9 cellular contexts compared by ENCODE assay signal in the genomic region with DNA sequence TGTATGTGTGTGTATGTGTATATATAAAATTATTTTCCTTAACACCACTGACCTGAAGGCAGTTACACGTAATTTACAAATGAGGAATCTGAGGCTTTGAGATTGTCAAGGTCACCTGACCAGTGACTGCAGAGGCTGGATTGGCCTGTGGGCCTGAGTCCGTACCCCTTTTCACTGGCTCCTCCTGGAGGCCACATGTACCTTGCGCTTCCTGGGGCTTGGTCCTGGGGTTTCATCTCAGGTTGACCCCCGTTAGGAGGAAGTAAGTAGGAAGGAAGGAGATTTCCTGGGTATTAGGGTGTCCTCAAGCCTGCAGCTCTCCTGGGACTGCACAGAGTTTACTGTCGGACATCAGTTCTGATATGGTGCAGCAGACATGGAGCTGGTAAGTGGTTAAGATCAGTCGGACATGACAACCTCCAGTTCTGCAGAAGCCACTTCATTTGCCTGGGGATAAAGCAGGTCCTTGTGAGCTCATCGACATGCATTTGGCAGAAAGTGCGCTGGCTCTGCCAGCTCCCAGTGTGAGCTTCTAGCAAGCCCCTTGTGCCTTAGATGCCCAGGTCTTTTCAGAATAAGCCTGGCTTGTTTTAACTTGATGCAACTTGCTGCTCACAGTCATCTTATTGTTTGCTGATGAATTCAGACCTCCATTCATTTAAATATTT. TPM values are rescaled to one million over a fixed set of nuclear protein-coding genes. Genes with fewer than 3 reads are reported as not detected.
A peak's percentile ranks its signal among the peaks of the same experiment; 100 is the strongest.
DNase-seq lines count a peak whose midpoint lies in the region; ATAC-seq and TF ChIP-seq lines count a peak whose summit lies in the region.
"Had no signal": no experiment of that assay in that cellular context is flagged by ENCODE, and none has a peak within 500 bp of the region (broad histone marks: within the 10 kb centered on the region; RNA-seq: fewer than 3 reads in every experiment).

No MANE protein-coding gene starts in this region.

- no peak for TF ChIP-seq CTCF in gastrocnemius medialis (IDR thresholded peaks at IDR 0.05 in 4 of 5, conservative IDR thresholded peaks at IDR 0.05 in 1 of 5)

- peaks cover 5% of the 10 kb centered on the region in 2 donors for H3K4me1 ChIP-seq in gastrocnemius medialis

- no peak overlapping the region for H3K27ac ChIP-seq in gastrocnemius medialis

- intact Hi-C loops in gastrocnemius medialis (cut with DNase I; ENCODE audit: low total_unique reads) = no loop called here

- H3K27ac Mint-ChIP-seq in T-helper 17 cell = peak overlapping the region; percentile 60

- DNase-seq in T-helper 17 cell = no peak
- DNase-seq in hippocampal formation (lab: John Stamatoyannopoulos, UW) = peak; percentile 37 to 51
- no peak for DNase-seq in AG08396 (ENCODE audit: low spot score)
- DNase-seq in gastrocnemius medialis = no peak
- DNase-seq in RPMI8226 = no peak
- DNase-seq in HCEC 1CT = no peak

- TF ChIP-seq POLR2A in gastrocnemius medialis (IDR thresholded peaks at IDR 0.05) = no peak

- H3K27me3 Mint-ChIP-seq in T-helper 17 cell = peaks cover 6% of the 10 kb centered on the region
- H3K27me3 Mint-ChIP-seq: central memory CD8-positive, alpha-beta T cell had no signal

- in situ Hi-C loops in gastrocnemius medialis (cut with MboI; ENCODE audit: low sequenced_read_pairs in 4 of 4) = no loop called here

- no peak overlapping the region for H3K4me3 Mint-ChIP-seq in T-helper 17 cell
- H3K4me3 Mint-ChIP-seq: central memory CD8-positive, alpha-beta T cell had no signal

- no peaks in the 10 kb centered on the region for H3K36me3 ChIP-seq in gastrocnemius medialis

- H3K36me3 Mint-ChIP-seq in T-helper 17 cell (ENCODE audit: low read depth) = no peaks in the 10 kb centered on the region

- no peaks in the 10 kb centered on the region for H3K9me3 ChIP-seq in T-helper 17 cell (ENCODE audit: control insufficient read depth, low read length, poor library complexity, severe bottlenecking)
- H3K9me3 ChIP-seq in gastrocnemius medialis = no peaks in the 10 kb centered on the region

- no peaks in the 10 kb centered on the region for H3K27me3 ChIP-seq in gastrocnemius medialis

- H3K4me1 Mint-ChIP-seq in T-helper 17 cell = peaks cover 5% of the 10 kb centered on the region

- H3K4me3 ChIP-seq in gastrocnemius medialis = no peak overlapping the region

- ATAC-seq in GM18499 (IDR thresholded peaks at IDR 0.05; ENCODE audit: insufficient read depth, unreplicated experiment) = peak; percentile 49
- peak; percentile 84 for ATAC-seq in HG02938 (IDR thresholded peaks at IDR 0.05; ENCODE audit: unreplicated experiment)
- ATAC-seq in T-helper 17 cell = peak; percentile 30
- no peak for ATAC-seq in gastrocnemius medialis

RNA-seq across cellular contexts. Expression of a gene that starts 36.6 kb away (rescaled TPM):
- total RNA-seq in T-helper 17 cell (1 to 10 TPM; 3.0 to 4.8 TPM), gastrocnemius medialis (10 to 100 TPM in 2 of 4 donors, 1 to 10 TPM in 2; 3.4 to 12.4 (median 9.6) TPM)

Comparison
In these comparisons a context has a peak if more than half of its experiments do, and no peak if none do; other contexts are left out.
1. ATAC-seq: peak in GM18499 (single experiment), HG02938 (single experiment) and T-helper 17 cell (single experiment); none in gastrocnemius medialis (0 of 2).
2. DNase-seq: peak in hippocampal formation (2 of 2); none in T-helper 17 cell (0 of 3), AG08396 (single experiment), gastrocnemius medialis (0 of 2), RPMI8226 (single experiment) and HCEC 1CT (single experiment).